ENCODE assay signal across 8 cellular contexts in genomic region chr5:112186401-112186990, GRCh38.
DNase-seq lines count a peak whose midpoint lies in the region; ATAC-seq and TF ChIP-seq lines count a peak whose summit lies in the region.

No MANE protein-coding gene starts in this region.

- no peaks in the 10 kb centered on the region for H3K4me1 ChIP-seq in testis

- H3K4me3 ChIP-seq in HL-60 (replicated peaks; ENCODE audit: insufficient read depth, low read length) (no peak overlapping the region), testis (no peak overlapping the region)

- no peaks in the 10 kb centered on the region for H3K27me3 ChIP-seq in HL-60 (ENCODE audit: insufficient read depth, poor library complexity, severe bottlenecking)
- H3K27me3 ChIP-seq in testis, result no peaks in the 10 kb centered on the region

- peak; percentile 10 for TF ChIP-seq CTCF in HL-60 (IDR thresholded peaks at IDR 0.05; ENCODE audit: insufficient read depth, low read length)
- TF ChIP-seq CTCF in testis (IDR thresholded peaks at IDR 0.05), result peak in 2 of 3 experiments; percentile 8 to 50

- ATAC-seq in GM19455 (IDR thresholded peaks at IDR 0.05; ENCODE audit: unreplicated experiment), result no peak

- DNase-seq in NCI-H2081 (lab: John Stamatoyannopoulos, UW) (peak; percentile 23 to 44), NCI-H2081 treated with DMSO at 0.1 percent for 48 hours (lab: John Stamatoyannopoulos, UW) (no peak), HL-60 (ENCODE audit: low read depth in 1 of 2, low spot score in 1 of 2) (no peak), SW480 (ENCODE audit: low spot score) (peak; percentile 57), foreskin melanocyte (peak; percentile 38), testis (peak; percentile 35), UCSD-AML1 (lab: John Stamatoyannopoulos, UW; ENCODE audit: unreplicated experiment) (no peak)

- H3K9me3 ChIP-seq in testis, result no peaks in the 10 kb centered on the region

- H3K27ac ChIP-seq in HL-60 (replicated peaks), result no peak overlapping the region
- H3K27ac ChIP-seq in testis, result no peak overlapping the region

- no peaks in the 10 kb centered on the region for H3K36me3 ChIP-seq in testis (ENCODE audit: low read depth, missing control alignments)

- WGBS in testis, 2 donors, result 78 to 79% methylated on average over 4 of the region's 4 CpGs

- intact Hi-C loops in testis (cut with DNase I; ENCODE audit: low total_unique reads), result no loop called here

- TF ChIP-seq POLR2A in testis (IDR thresholded peaks at IDR 0.05), result no peak

Comparison
In these comparisons a context has a peak if more than half of its experiments do, and no peak if none do; other contexts are left out.
1. DNase-seq: peak in NCI-H2081 (2 of 2), SW480 (single experiment), foreskin melanocyte (single experiment) and testis (single experiment); none in NCI-H2081 treated with DMSO at 0.1 percent for 48 hours (single experiment), HL-60 (0 of 2) and UCSD-AML1 (single experiment).